Comparison of ENCODE assay signal across 11 cellular contexts in genomic region chr13:99231726-99232125, GRCh38. TPM values are rescaled to one million over a fixed set of nuclear protein-coding genes. Genes with fewer than 3 reads are reported as not detected.
DNase-seq lines count a peak whose midpoint lies in the region; ATAC-seq lines count a peak whose summit lies in the region.
"Had no signal": no experiment of that assay in that cellular context is flagged by ENCODE, and none has a peak within 500 bp of the region (broad histone marks: within the 10 kb centered on the region; RNA-seq: fewer than 3 reads in every experiment).

No MANE protein-coding gene starts in this region.

- peak overlapping the region; percentile 60 for H3K4me2 ChIP-seq in Karpas-422 (ENCODE audit: low read depth, low read length, poor library complexity, severe bottlenecking)

- peak overlapping the region; percentile 54 for H3K9ac ChIP-seq in Karpas-422 (ENCODE audit: low read length)

- peaks cover 100% of the 10 kb centered on the region for H3K4me1 ChIP-seq in Karpas-422 (ENCODE audit: low read length)

- peak overlapping the region; percentile 57 for H3K4me3 Mint-ChIP-seq in activated naive CD8-positive, alpha-beta T cell
- H3K4me3 Mint-ChIP-seq in stimulated activated naive CD8-positive, alpha-beta T cell treated with anti-CD3 and anti-CD28 coated beads, Interleukin-15, amount 100 ng/mL, for 72 hours: peak overlapping the region; percentile 9 to 33

- H3K79me2 ChIP-seq in Karpas-422 (ENCODE audit: low read length): peaks cover 88% of the 10 kb centered on the region

- peaks cover 80% of the 10 kb centered on the region for H3K4me1 Mint-ChIP-seq in activated naive CD8-positive, alpha-beta T cell (ENCODE audit: low read depth)
- peaks cover 89% of the 10 kb centered on the region for H3K4me1 Mint-ChIP-seq in stimulated activated naive CD8-positive, alpha-beta T cell treated with anti-CD3 and anti-CD28 coated beads, Interleukin-15, amount 100 ng/mL, for 72 hours

- H4K20me1 ChIP-seq in Karpas-422 (ENCODE audit: insufficient read depth, low read depth, low read length): no peaks in the 10 kb centered on the region; the same call in 1 of the 2 replicates

- H3K36me3 ChIP-seq in Karpas-422 (ENCODE audit: insufficient read depth, low read length): no peaks in the 10 kb centered on the region
- H3K36me3 ChIP-seq: pancreas had no signal

- H3K4me3 ChIP-seq in Karpas-422 (ENCODE audit: low read length): peak overlapping the region; percentile 53
- H3K4me3 ChIP-seq: pancreas had no signal

- H3K9me3 ChIP-seq in Karpas-422 (ENCODE audit: low read length): no peaks in the 10 kb centered on the region
- H3K9me3 ChIP-seq: pancreas had no signal

- peaks cover 0 to 12% of the 10 kb centered on the region in 2 donors for H3K36me3 Mint-ChIP-seq in activated naive CD4-positive, alpha-beta T cell treated with anti-CD3 and anti-CD28 coated beads, Interleukin-2, amount 50 U/mL, for 72 hours
- peaks cover 8% of the 10 kb centered on the region for H3K36me3 Mint-ChIP-seq in activated naive CD8-positive, alpha-beta T cell

- no peak for DNase-seq in activated naive CD4-positive, alpha-beta T cell treated with anti-CD3 and anti-CD28 coated beads, Interleukin-2, amount 50 U/mL, for 72 hours (ENCODE audit: low spot score in 2 of 2)
- DNase-seq in activated naive CD4-positive, alpha-beta T cell treated with Interleukin-2 at 50 U/mL for 16 hours: no peak
- peak; percentile 92 for DNase-seq in Karpas-422
- no peak for DNase-seq in stimulated activated naive CD8-positive, alpha-beta T cell treated with anti-CD3 and anti-CD28 coated beads, Interleukin-15, amount 100 ng/mL, for 72 hours
- no peak for DNase-seq in NCI-H774 (lab: John Stamatoyannopoulos, UW)
- DNase-seq: NCI-H345, pancreas had no signal

- H3K27me3 Mint-ChIP-seq in activated naive CD8-positive, alpha-beta T cell: no peaks in the 10 kb centered on the region
- H3K27me3 Mint-ChIP-seq in stimulated activated naive CD8-positive, alpha-beta T cell treated with anti-CD3 and anti-CD28 coated beads, Interleukin-15, amount 100 ng/mL, for 72 hours: no peaks in the 10 kb centered on the region

- H3K9me3 Mint-ChIP-seq in activated naive CD4-positive, alpha-beta T cell treated with anti-CD3 and anti-CD28 coated beads, Interleukin-2, amount 50 U/mL, for 72 hours: no peaks in the 10 kb centered on the region
- no peaks in the 10 kb centered on the region for H3K9me3 Mint-ChIP-seq in activated naive CD8-positive, alpha-beta T cell (ENCODE audit: low read depth)
- no peaks in the 10 kb centered on the region for H3K9me3 Mint-ChIP-seq in stimulated activated naive CD8-positive, alpha-beta T cell treated with anti-CD3 and anti-CD28 coated beads, Interleukin-15, amount 100 ng/mL, for 72 hours

- H3K9me2 ChIP-seq in Karpas-422 (replicated peaks; ENCODE audit: insufficient read depth, low read length): no peaks in the 10 kb centered on the region

- H3K27me3 ChIP-seq in Karpas-422 (ENCODE audit: low read length): no peaks in the 10 kb centered on the region
- H3K27me3 ChIP-seq: pancreas had no signal

- H3K27ac Mint-ChIP-seq in activated naive CD4-positive, alpha-beta T cell treated with anti-CD3 and anti-CD28 coated beads, Interleukin-2, amount 50 U/mL, for 72 hours: peak overlapping the region; percentile 10 to 50
- peak overlapping the region; percentile 92 for H3K27ac Mint-ChIP-seq in activated naive CD8-positive, alpha-beta T cell
- peak overlapping the region; percentile 49 to 66 for H3K27ac Mint-ChIP-seq in stimulated activated naive CD8-positive, alpha-beta T cell treated with anti-CD3 and anti-CD28 coated beads, Interleukin-15, amount 100 ng/mL, for 72 hours

- peak overlapping the region; percentile 94 for H3K27ac ChIP-seq in Karpas-422 (ENCODE audit: low read length)
- H3K27ac ChIP-seq: pancreas had no signal

- H2AFZ ChIP-seq in Karpas-422 (ENCODE audit: low read length): no peak overlapping the region

- no peak for ATAC-seq in activated naive CD4-positive, alpha-beta T cell treated with anti-CD3 and anti-CD28 coated beads, Interleukin-2, amount 50 U/mL, for 72 hours
- no peak for ATAC-seq in stimulated activated naive CD8-positive, alpha-beta T cell treated with anti-CD3 and anti-CD28 coated beads, Interleukin-15, amount 100 ng/mL, for 72 hours
- ATAC-seq in HG03439 (IDR thresholded peaks at IDR 0.05; ENCODE audit: unreplicated experiment) (no peak), GM21717 (IDR thresholded peaks at IDR 0.05; ENCODE audit: unreplicated experiment) (no peak)

RNA-seq across cellular contexts. Expression of gene GPR18, which starts 26.5 kb away (rescaled TPM):
- total RNA-seq in activated naive CD4-positive, alpha-beta T cell treated with anti-CD3 and anti-CD28 coated beads, Interleukin-2, amount 50 U/mL, for 72 hours: 1 to 10 TPM; 2.0 to 8.4 TPM
- total RNA-seq in Karpas-422 (2014; rRNA removed; shearing (Covaris generic); ENCODE audit: low replicate concordance): 45.4 and 126 TPM in 2 replicates
- total RNA-seq: HT1080 had no signal

RNA-seq across cellular contexts. Expression of gene UBAC2, which starts 31.1 kb away (rescaled TPM):
- 10 to 100 TPM; 52.4 to 55.6 TPM for total RNA-seq in activated naive CD4-positive, alpha-beta T cell treated with anti-CD3 and anti-CD28 coated beads, Interleukin-2, amount 50 U/mL, for 72 hours
- 50.6 and 58.3 TPM in 2 replicates for total RNA-seq in Karpas-422 (2014; rRNA removed; shearing (Covaris generic); ENCODE audit: low replicate concordance)

Comparison
In these comparisons a context has a peak if more than half of its experiments do, and no peak if none do; other contexts are left out.
1. H3K27ac Mint-ChIP-seq: peak in every context shown above with its lines; median percentile 92 in activated naive CD8-positive, alpha-beta T cell; 58 in stimulated activated naive CD8-positive, alpha-beta T cell treated with anti-CD3 and anti-CD28 coated beads, Interleukin-15, amount 100 ng/mL, for 72 hours; 30 in activated naive CD4-positive, alpha-beta T cell treated with anti-CD3 and anti-CD28 coated beads, Interleukin-2, amount 50 U/mL, for 72 hours.